Comparison of ENCODE assay signal across 8 cellular contexts in genomic region chr18:79988079-79988924, GRCh38. TPM values are rescaled to one million over a fixed set of nuclear protein-coding genes. Genes with fewer than 3 reads are reported as not detected.
DNase-seq lines count a peak whose midpoint lies in the region; ATAC-seq and TF ChIP-seq lines count a peak whose summit lies in the region.

Gene TXNL4A, minus strand, starts transcription at chr18:79988563. Its CDS starts 171 bp downstream, at chr18:79988392.

- H3K27ac Mint-ChIP-seq in T-helper 17 cell, result peak within 1 kb of the TSS; percentile 92

- TF ChIP-seq CTCF in GM13977 (IDR thresholded peaks at IDR 0.05; ENCODE audit: extremely low read depth, insufficient read depth, missing control alignments), result peak; percentile 59
- peak in 2 of 4 experiments; percentile 12 to 24 for TF ChIP-seq CTCF in uterus (IDR thresholded peaks at IDR 0.05)

- no peaks in the 10 kb centered on the region for H3K27me3 ChIP-seq in uterus

- H3K4me1 ChIP-seq in uterus, result no peaks in the 10 kb centered on the region

- peaks cover 26% of the 10 kb centered on the region for H3K4me1 Mint-ChIP-seq in T-helper 17 cell

- no peaks in the 10 kb centered on the region for H3K27me3 Mint-ChIP-seq in T-helper 17 cell

- peak within 1 kb of the TSS; percentile 76 to 97 for H3K4me3 ChIP-seq in uterus

- DNase-seq in GM13977 (ENCODE audit: low spot score) (peak; percentile 93), NCI-H1417 (lab: John Stamatoyannopoulos, UW) (peak; percentile 82 to 96 (median 94)), T-helper 17 cell (peak; percentile 71 to 81 (median 73)), amygdala (lab: John Stamatoyannopoulos, UW) (peak; percentile 36 to 93 (median 74)), left ventricle myocardium superior (peak; percentile 96), putamen (ENCODE audit: low spot score) (peak; percentile 90), uterus (peak; percentile 69 to 78)

- H3K36me3 ChIP-seq in uterus, result no peaks in the 10 kb centered on the region

- intact Hi-C loops in left ventricle myocardium superior (cut with micrococcal nuclease) (no loop called here), uterus (cut with DNase I; ENCODE audit: low total_unique reads) (no loop called here)

- in situ Hi-C loops in GM13977 (cut with MboI; ENCODE audit: low pct_unique_long_range_greater_than_20kb, low sequenced_read_pairs, unreplicated experiment), result no loop called here

- TF ChIP-seq POLR2A in uterus (IDR thresholded peaks at IDR 0.05), result peak; percentile 38 to 78

- peak within 1 kb of the TSS; percentile 84 to 94 for H3K27ac ChIP-seq in uterus

- H3K4me3 Mint-ChIP-seq in T-helper 17 cell, result peak within 1 kb of the TSS; percentile 94

- no peaks in the 10 kb centered on the region for H3K36me3 Mint-ChIP-seq in T-helper 17 cell (ENCODE audit: low read depth)

- ATAC-seq in HG02763 (IDR thresholded peaks at IDR 0.05; ENCODE audit: unreplicated experiment), result peak; percentile 96
- ATAC-seq in T-helper 17 cell, result peak; percentile 96
- ATAC-seq in left ventricle myocardium superior, result peak; percentile 99

- no peaks in the 10 kb centered on the region for H3K9me3 ChIP-seq in T-helper 17 cell (ENCODE audit: control insufficient read depth, low read length, poor library complexity, severe bottlenecking)
- H3K9me3 ChIP-seq in uterus, result no peaks in the 10 kb centered on the region

RNA-seq across cellular contexts. Expression of gene TXNL4A, which starts in this region (rescaled TPM):
- total RNA-seq in T-helper 17 cell (10 to 100 TPM; 75.2 to 77.2 TPM), left ventricle myocardium superior (91.0 TPM), uterus (10 to 100 TPM in 3 of 4 donors, 1 to 10 TPM in 1; 7.4 to 80.7 (median 34.4) TPM)

Comparison
In these comparisons a context has a peak if more than half of its experiments do, and no peak if none do; other contexts are left out.
1. Peak in every context shown above with its lines: DNase-seq, ATAC-seq, H3K4me3 ChIP-seq and H3K27ac ChIP-seq.